Comparison of ENCODE assay signal across 8 cellular contexts in the genomic region with DNA sequence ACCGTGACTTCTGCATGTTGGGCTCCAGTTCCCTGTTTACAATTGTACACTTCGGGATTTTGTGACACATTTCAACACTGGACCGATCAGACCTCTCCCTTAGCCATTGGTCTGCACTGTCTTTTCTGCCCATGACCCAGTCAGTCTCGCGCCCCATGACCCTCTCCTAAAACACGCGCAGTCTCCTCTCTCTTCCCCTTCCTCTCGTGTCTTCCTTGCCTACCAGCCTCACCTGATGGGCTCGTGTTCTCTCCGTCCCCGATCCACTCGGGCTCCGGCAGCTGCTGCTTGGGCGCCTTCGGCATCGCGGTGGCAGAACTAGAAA. TPM values are rescaled to one million over a fixed set of nuclear protein-coding genes. Genes with fewer than 3 reads are reported as not detected.
DNase-seq lines count a peak whose midpoint lies in the region; ATAC-seq, FAIRE-seq and TF ChIP-seq lines count a peak whose summit lies in the region.

No MANE protein-coding gene starts in this region.

- peaks cover 1% of the 10 kb centered on the region for H3K79me1 ChIP-seq in mesenchymal stem cell (replicated peaks; ENCODE audit: low read length, poor library complexity, severe bottlenecking)

- intact Hi-C loops in CD14-positive monocyte (cut with micrococcal nuclease): loop anchor here (2.0 kb wide), 2 partner anchors 14 to 46 kb away; partner anchors contain the start of genes GNL1 (in 2 of the 2), PRR3 (in 2 of the 2), MRPS18B (in 1 of the 2) and PPP1R10 (in 1 of the 2)

- peaks cover 11 to 18% of the 10 kb centered on the region in 2 donors for H3K36me3 Mint-ChIP-seq in CD14-positive monocyte

- peak overlapping the region; percentile 17 to 68 for H3K18ac ChIP-seq in mesenchymal stem cell (ENCODE audit: low read depth in 1 of 2, low read length in 2 of 2)

- H3K9ac ChIP-seq in HUES6 (ENCODE audit: low read length): peak overlapping the region; percentile 99
- peak overlapping the region; percentile 98 for H3K9ac ChIP-seq in mesenchymal stem cell (ENCODE audit: low read length)

- H3K27me3 ChIP-seq in HUES6 (ENCODE audit: control insufficient read depth, insufficient read depth, low read length): no peaks in the 10 kb centered on the region; the same call in 1 of the 2 replicates
- H3K27me3 ChIP-seq in mesenchymal stem cell (ENCODE audit: control insufficient read depth in 1 of 2, insufficient read depth in 1 of 2, low read length in 2 of 2): no peaks in the 10 kb centered on the region

- no peak overlapping the region for H2BK5ac ChIP-seq in mesenchymal stem cell (ENCODE audit: low read depth, low read length, poor library complexity, severe bottlenecking)

- peak overlapping the region; percentile 98 to 100 (median 98) for H3K27ac Mint-ChIP-seq in CD14-positive monocyte

- no peak overlapping the region for H3K23ac ChIP-seq in mesenchymal stem cell (ENCODE audit: low read length in 2 of 2)

- H2BK15ac ChIP-seq in mesenchymal stem cell (ENCODE audit: low read depth, poor library complexity, severe bottlenecking): no peak overlapping the region

- H3K27ac ChIP-seq in HUES6 (ENCODE audit: low read depth, low read length) (no peak overlapping the region), caudate nucleus (ENCODE audit: low read depth, low read length) (peak overlapping the region; percentile 67), mesenchymal stem cell (ENCODE audit: low read length, poor library complexity, severe bottlenecking) (peak overlapping the region; percentile 14)

- H3K4ac ChIP-seq in mesenchymal stem cell (ENCODE audit: low read depth in 1 of 2, low read length in 2 of 2): no peak overlapping the region

- H4K91ac ChIP-seq in mesenchymal stem cell (ENCODE audit: low read length): no peak overlapping the region

- H3K36me3 ChIP-seq in HUES6 (ENCODE audit: control insufficient read depth, insufficient read depth, low read length): peaks cover 23% of the 10 kb centered on the region; the same call in 1 of the 2 replicates
- peaks cover 0 to 20% of the 10 kb centered on the region in 2 experiments for H3K36me3 ChIP-seq in mesenchymal stem cell (ENCODE audit: control insufficient read depth in 1 of 2, insufficient read depth in 2 of 2, low read depth in 1 of 2, low read length in 2 of 2)

- H3K27me3 Mint-ChIP-seq in CD14-positive monocyte (ENCODE audit: low read depth in 3 of 3): peaks cover 1 to 5% (median 3%) of the 10 kb centered on the region in 3 donors

- peak overlapping the region; percentile 24 for H4K8ac ChIP-seq in mesenchymal stem cell (ENCODE audit: low read length)

- peak overlapping the region; percentile 72 for H2AFZ ChIP-seq in mesenchymal stem cell (ENCODE audit: low read depth, low read length)

- H3K4me3 Mint-ChIP-seq in CD14-positive monocyte: peak overlapping the region; percentile 96 to 98

- TF ChIP-seq CTCF in CD14-positive monocyte (IDR thresholded peaks at IDR 0.05) (no peak), D721Med (IDR thresholded peaks at IDR 0.05; ENCODE audit: insufficient read depth, missing control alignments) (no peak)

- peak overlapping the region; percentile 55 for H3K4me2 ChIP-seq in mesenchymal stem cell (ENCODE audit: low read length, poor library complexity, severe bottlenecking)

- WGBS in mesenchymal stem cell: 6% methylated on average over 13 of the region's 17 CpGs

- DNase-seq in CD14-positive monocyte (ENCODE audit: low spot score) (peak; percentile 69), caudate nucleus (lab: John Stamatoyannopoulos, UW) (peak in 8 of 61 donors; percentile 45 to 71 (median 56)), mesenchymal stem cell (no peak), NCI-H345 (lab: John Stamatoyannopoulos, UW) (no peak), KG1 (lab: John Stamatoyannopoulos, UW) (no peak), D721Med (ENCODE audit: insufficient read length, low spot score) (no peak)

- no peak for FAIRE-seq in D721Med (lab: Jason Lieb, UNC)

- no peak overlapping the region for H3K14ac ChIP-seq in mesenchymal stem cell (ENCODE audit: low read length in 2 of 2)

- H3K4me1 ChIP-seq in HUES6 (ENCODE audit: control insufficient read depth, insufficient read depth, low read length): peaks cover 15% of the 10 kb centered on the region
- H3K4me1 ChIP-seq in mesenchymal stem cell (ENCODE audit: control insufficient read depth, insufficient read depth, low read depth, low read length): peaks cover 11% of the 10 kb centered on the region

- no peak overlapping the region for H2AK5ac ChIP-seq in mesenchymal stem cell (ENCODE audit: low read length, severe bottlenecking)

- H3K4me3 ChIP-seq in HUES6 (ENCODE audit: low read depth, low read length) (peak overlapping the region; percentile 96), mesenchymal stem cell (ENCODE audit: insufficient read depth in 1 of 2, low read depth in 1 of 2, low read length in 2 of 2) (peak overlapping the region; percentile 56 to 99)

- ATAC-seq in GM21390 (IDR thresholded peaks at IDR 0.05; ENCODE audit: unreplicated experiment): peak; percentile 15

- H3K4me1 Mint-ChIP-seq in CD14-positive monocyte: peaks cover 40% of the 10 kb centered on the region

- H3K9me3 ChIP-seq in HUES6 (ENCODE audit: control insufficient read depth, insufficient read depth, low read depth, low read length): no peaks in the 10 kb centered on the region
- no peaks in the 10 kb centered on the region for H3K9me3 ChIP-seq in mesenchymal stem cell (ENCODE audit: control insufficient read depth, low read length)

- H3K9me3 Mint-ChIP-seq in CD14-positive monocyte: no peaks in the 10 kb centered on the region

- H2BK12ac ChIP-seq in mesenchymal stem cell (ENCODE audit: low read length in 2 of 2): no peak overlapping the region

- H2BK120ac ChIP-seq in mesenchymal stem cell (ENCODE audit: low read depth, low read length): no peak overlapping the region

RNA-seq across cellular contexts. Expression of gene ABCF1, which starts 0.5 kb away (rescaled TPM):
- 10 to 100 TPM in 1 of 2 donors, 1 to 10 TPM in 1; 7.5 to 14.6 TPM for polyA plus RNA-seq in CD14-positive monocyte
- 50.0 TPM for polyA plus RNA-seq in mesenchymal stem cell (2013, experiment 1 of 2)
- polyA plus RNA-seq in mesenchymal stem cell (2013, experiment 2 of 2): 49.7 TPM

RNA-seq across cellular contexts. Expression of gene PRR3, which starts 13.6 kb away (rescaled TPM):
- polyA plus RNA-seq in CD14-positive monocyte: 1 to 10 TPM; 2.8 to 3.6 TPM
- 14.0 TPM for polyA plus RNA-seq in mesenchymal stem cell (2013, experiment 1 of 2)
- 13.0 TPM for polyA plus RNA-seq in mesenchymal stem cell (2013, experiment 2 of 2)

RNA-seq across cellular contexts. Expression of gene GNL1, which starts 14.4 kb away (rescaled TPM):
- 10 to 100 TPM; 10.3 to 12.9 TPM for polyA plus RNA-seq in CD14-positive monocyte
- 38.9 TPM for polyA plus RNA-seq in mesenchymal stem cell (2013, experiment 1 of 2)
- polyA plus RNA-seq in mesenchymal stem cell (2013, experiment 2 of 2): 36.3 TPM

RNA-seq across cellular contexts. Expression of gene PPP1R10, which starts 46.3 kb away (rescaled TPM):
- 10 to 100 TPM in 1 of 2 donors, 1 to 10 TPM in 1; 9.5 to 16.4 TPM for polyA plus RNA-seq in CD14-positive monocyte
- polyA plus RNA-seq in mesenchymal stem cell (2013, experiment 1 of 2): 55.9 TPM
- polyA plus RNA-seq in mesenchymal stem cell (2013, experiment 2 of 2): 52.8 TPM

RNA-seq across cellular contexts. Expression of gene MRPS18B, which starts 46.9 kb away (rescaled TPM):
- polyA plus RNA-seq in CD14-positive monocyte: 10 to 100 TPM; 45.2 to 52.4 TPM
- 38.7 TPM for polyA plus RNA-seq in mesenchymal stem cell (2013, experiment 1 of 2)
- 39.7 TPM for polyA plus RNA-seq in mesenchymal stem cell (2013, experiment 2 of 2)
